ENCODE assay signal across 16 cellular contexts in genomic region chr1:63356234-63356633, GRCh38. TPM values are rescaled to one million over a fixed set of nuclear protein-coding genes. Genes with fewer than 3 reads are reported as not detected.
"Had no signal": no experiment of that assay in that cellular context is flagged by ENCODE, and none has a peak within 500 bp of the region (broad histone marks: within the 10 kb centered on the region; RNA-seq: fewer than 3 reads in every experiment).

No MANE protein-coding gene starts in this region.

RNA-seq across cellular contexts. Expression of gene FOXD3, which starts 33.9 kb away (rescaled TPM):
- total RNA-seq: activated naive CD4-positive, alpha-beta T cell treated with anti-CD3 and anti-CD28 coated beads for 36 hours; activated naive CD4-positive, alpha-beta T cell treated with anti-CD3 and anti-CD28 coated beads, Interleukin-2, amount 50 U/mL, for 72 hours; activated naive CD8-positive, alpha-beta T cell treated with anti-CD3 and anti-CD28 coated beads for 36 hours; activated naive CD8-positive, alpha-beta T cell treated with anti-CD3 and anti-CD28 coated beads, Interleukin-2, amount 10 ng/mL, durations not matched to agents 7 days and 5 days; activated T-cell treated with anti-CD3 and anti-CD28 coated beads, Interleukin-2, amount 50 U/mL, for 4 hours; activated T-cell treated with anti-CD3 and anti-CD28 coated beads, Interleukin-2, amount 50 U/mL, for 72 hours; activated T-helper 1 cell treated with anti-CD3 and anti-CD28 coated beads, Interleukin-12 subunit alpha, Interleukin-12 subunit beta, Interleukin-2, Interleukin-4 antibody, amounts not matched to agents 30 ng/mL and 10 ng/mL and 1 ng/mL, durations not matched to agents 14 hours and 24 hours and 36 hours; activated T-helper 17 cell treated with anti-CD3 and anti-CD28 coated beads, Interleukin-2, amount 50 U/mL, for 72 hours; activated T-helper 2 cell treated with anti-CD3 and anti-CD28 coated beads, Interferon-gamma antibody, Interleukin-2, Interleukin-4, amounts not matched to agents 10 μg/mL and 5 μg/mL and 100 μg/mL, durations not matched to agents 14 hours and 24 hours and 36 hours; ascending aorta; astrocyte; breast epithelium; bronchial epithelial cell; cardiac muscle cell; cerebellum; chondrocyte had no signal
